Comparison of ENCODE assay signal across 3 cellular contexts in the genomic region with DNA sequence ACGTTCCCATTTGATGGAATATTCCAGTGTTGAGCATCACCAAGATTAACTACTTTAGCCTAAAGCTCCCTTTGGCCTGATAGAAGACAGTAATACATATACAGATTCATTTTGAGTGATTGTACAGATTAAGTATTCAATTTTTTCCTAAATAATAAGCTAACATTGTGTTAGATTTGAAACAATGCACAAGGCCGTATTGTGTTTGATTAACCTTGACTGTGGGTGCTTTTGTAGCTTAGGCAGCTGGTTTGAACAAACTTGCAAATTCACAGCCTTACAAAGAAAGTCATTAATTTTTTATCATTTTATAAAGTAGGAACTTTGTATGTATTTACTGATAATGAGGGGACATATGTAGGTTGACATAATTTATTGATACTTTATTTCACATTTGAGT.
"Had no signal": no experiment of that assay in that cellular context is flagged by ENCODE, and none has a peak within 500 bp of the region (broad histone marks: within the 10 kb centered on the region; RNA-seq: fewer than 3 reads in every experiment).

No MANE protein-coding gene starts in this region.

- DNase-seq: GDM1, GF-D8 had no signal

- ATAC-seq: GM12878 had no signal

- H3K4me3 ChIP-seq: GM12878 had no signal
